Comparison of ENCODE assay signal across 19 cellular contexts in the genomic region with DNA sequence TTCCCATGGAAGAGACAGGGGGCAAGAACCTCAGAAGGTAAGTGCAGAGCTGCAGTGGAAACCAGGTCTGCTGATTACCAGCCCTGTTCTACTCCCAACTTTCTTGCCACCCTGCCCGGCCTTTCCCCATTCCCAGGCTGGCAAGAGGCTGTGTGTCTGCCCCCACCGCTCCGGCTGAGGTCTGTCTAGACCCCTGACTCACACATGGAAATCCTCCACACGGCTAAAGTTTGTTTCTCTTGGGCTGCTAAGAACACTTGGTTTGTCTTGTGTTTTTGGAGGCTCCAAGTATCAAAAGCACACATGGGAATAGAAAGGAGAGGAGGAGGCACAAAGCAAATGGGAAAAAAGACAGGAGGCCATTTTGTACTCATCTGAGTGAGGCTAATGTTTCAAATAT.
"Had no signal": no experiment of that assay in that cellular context is flagged by ENCODE, and none has a peak within 500 bp of the region (broad histone marks: within the 10 kb centered on the region; RNA-seq: fewer than 3 reads in every experiment).

No MANE protein-coding gene starts in this region.

- ATAC-seq: natural killer cell; right lobe of liver; stimulated activated memory B cell treated with anti-CD40 and anti-IgM and Interleukin-4, amounts not matched to agents 10 μg/mL and 1 μg/mL and 100 μg/mL, for 72 hours; stimulated activated naive CD8-positive, alpha-beta T cell treated with anti-CD3 and anti-CD28 coated beads, Interleukin-15, amount 100 ng/mL, for 72 hours had no signal

- H3K4me1 Mint-ChIP-seq: mesothelial cell of epicardium; naive B cell; natural killer cell; stimulated activated memory B cell treated with anti-CD40 and anti-IgM and Interleukin-4, amounts not matched to agents 10 μg/mL and 1 μg/mL and 100 μg/mL, for 72 hours; stimulated activated naive CD8-positive, alpha-beta T cell treated with anti-CD3 and anti-CD28 coated beads, Interleukin-15, amount 100 ng/mL, for 72 hours had no signal

- H3K9me3 Mint-ChIP-seq: mesothelial cell of epicardium; natural killer cell; stimulated activated memory B cell treated with anti-CD40 and anti-IgM and Interleukin-4, amounts not matched to agents 10 μg/mL and 1 μg/mL and 100 μg/mL, for 72 hours; stimulated activated naive CD8-positive, alpha-beta T cell treated with anti-CD3 and anti-CD28 coated beads, Interleukin-15, amount 100 ng/mL, for 72 hours; type B pancreatic cell had no signal

- H3K36me3 Mint-ChIP-seq: mesothelial cell of epicardium; naive B cell; natural killer cell; neural progenitor cell; stimulated activated memory B cell treated with anti-CD40 and anti-IgM and Interleukin-4, amounts not matched to agents 10 μg/mL and 1 μg/mL and 100 μg/mL, for 72 hours; type B pancreatic cell had no signal

- H3K27ac Mint-ChIP-seq: mesothelial cell of epicardium; natural killer cell; nephron progenitor cell; progenitor cell of endocrine pancreas; stimulated activated memory B cell treated with anti-CD40 and anti-IgM and Interleukin-4, amounts not matched to agents 10 μg/mL and 1 μg/mL and 100 μg/mL, for 72 hours; stimulated activated naive CD8-positive, alpha-beta T cell treated with anti-CD3 and anti-CD28 coated beads, Interleukin-15, amount 100 ng/mL, for 72 hours; type B pancreatic cell had no signal

- DNase-seq: hippocampal formation; left ventricle myocardium inferior; naive B cell; natural killer cell; nephron progenitor cell; ovary; right lobe of liver; stimulated activated CD4-positive, alpha-beta T cell treated with anti-CD3 and anti-CD28 coated beads, Interleukin-1b, Interleukin-23, amount 100 ng/mL, for 48 hours; stimulated activated CD4-positive, alpha-beta T cell treated with anti-CD3 and anti-CD28 coated beads, Interleukin-2, amount 100 ng/mL, for 48 hours; stimulated activated CD4-positive, alpha-beta T cell treated with anti-CD3 and anti-CD28 coated beads, Interleukin-4, amount 100 ng/mL, for 4 hours; stimulated activated CD8-positive, alpha-beta memory T cell treated with anti-CD3 and anti-CD28 coated beads, Interleukin-4, amount 100 ng/mL, for 48 hours; stimulated activated naive CD4-positive, alpha-beta T cell treated with Interleukin-2 at 50 U/mL for 16 hours; stimulated activated naive CD8-positive, alpha-beta T cell treated with anti-CD3 and anti-CD28 coated beads, Interleukin-15, amount 100 ng/mL, for 72 hours; uterus had no signal

- H3K4me3 Mint-ChIP-seq: mesothelial cell of epicardium; naive B cell; natural killer cell; nephron progenitor cell; neural progenitor cell; stimulated activated memory B cell treated with anti-CD40 and anti-IgM and Interleukin-4, amounts not matched to agents 10 μg/mL and 1 μg/mL and 100 μg/mL, for 72 hours; stimulated activated naive CD8-positive, alpha-beta T cell treated with anti-CD3 and anti-CD28 coated beads, Interleukin-15, amount 100 ng/mL, for 72 hours; type B pancreatic cell had no signal
